In genomic region chr18:50138181-50139064, GRCh38 we compare ENCODE assay signal across 17 cellular contexts. TPM values are rescaled to one million over a fixed set of nuclear protein-coding genes. Genes with fewer than 3 reads are reported as not detected.
DNase-seq lines count a peak whose midpoint lies in the region; ATAC-seq, FAIRE-seq and TF ChIP-seq lines count a peak whose summit lies in the region.
"Had no signal": no experiment of that assay in that cellular context is flagged by ENCODE, and none has a peak within 500 bp of the region (broad histone marks: within the 10 kb centered on the region; RNA-seq: fewer than 3 reads in every experiment).

No MANE protein-coding gene starts in this region.

- no peak overlapping the region for H2AFZ ChIP-seq in GM12878 (ENCODE audit: control insufficient read depth, low read depth, low read length)

- in situ Hi-C loops in GM12878 (cut with MboI): no loop called here

- WGBS in GM12878 (ENCODE audit: insufficient coverage, insufficient replicate concordance, low lambda C conversion rate, missing lambda C conversion rate): 13% methylated on average over 3 of the region's 4 CpGs

- POLR2A ChIA-PET in GM12878 (lab: Charles Lee): interaction anchor here (1.3 kb wide), 1 partner anchor 56 kb away, joined by 4 read pairs; no protein-coding TSS in a partner anchor

- H3K27ac Mint-ChIP-seq in Calu3 (ENCODE audit: unreplicated experiment): peak overlapping the region; percentile 37

- no peaks in the 10 kb centered on the region for H3K9me3 ChIP-seq in GM12878 (replicated peaks; ENCODE audit: control insufficient read depth, insufficient read depth, low read length)

- H3K4me1 ChIP-seq in GM12878 (ENCODE audit: control insufficient read depth, insufficient read depth, low read length): no peaks in the 10 kb centered on the region

- intact Hi-C loops in Calu3 (cut with micrococcal nuclease; ENCODE audit: unreplicated experiment): no loop called here
- intact Hi-C loops in GM12878 (cut with micrococcal nuclease; ENCODE audit: unreplicated experiment): loop anchor here (10.0 kb wide), 2 partner anchors 46 to 216 kb away; no protein-coding TSS in a partner anchor

- no peaks in the 10 kb centered on the region for H4K20me1 ChIP-seq in GM12878 (ENCODE audit: control insufficient read depth, insufficient read depth)

- no peak for TF ChIP-seq CTCF in Calu3 (IDR thresholded peaks at IDR 0.05; ENCODE audit: unreplicated experiment)
- TF ChIP-seq CTCF in GM12878 (IDR thresholded peaks at IDR 0.05 in 2 of 3, conservative IDR thresholded peaks at IDR 0.05 in 1 of 3; ENCODE audit: control insufficient read depth in 2 of 3, extremely low read depth in 1 of 3, insufficient read depth in 1 of 3, low read depth in 3 of 3, low read length in 3 of 3): no peak

- H3K27me3 Mint-ChIP-seq in Calu3 (ENCODE audit: unreplicated experiment): no peaks in the 10 kb centered on the region

- TF ChIP-seq EP300 in GM12878 (IDR thresholded peaks at IDR 0.05; ENCODE audit: borderline replicate concordance in 1 of 2, control insufficient read depth in 1 of 2, low read depth in 2 of 2, low read length in 2 of 2): no peak

- no peak overlapping the region for H3K4me3 ChIP-seq in GM12878
- H3K4me3 ChIP-seq: SK-N-MC had no signal

- peaks cover 4% of the 10 kb centered on the region for H3K9me3 Mint-ChIP-seq in Calu3 (ENCODE audit: low read depth, unreplicated experiment)

- BruUV-seq in Calu3 (replicated peaks; lab: Mats Ljungman, UMichigan) (no TSS peak), GM12878 (replicated peaks; lab: Mats Ljungman, UMichigan) (no TSS peak)

- H3K27me3 ChIP-seq in GM12878 (replicated peaks in 1 of 2; ENCODE audit: control insufficient read depth in 2 of 2, insufficient read depth in 2 of 2, low read length in 1 of 2): no peaks in the 10 kb centered on the region; a peak in 1 of 4 replicates

- no peak for TF ChIP-seq POLR2A in GM12878 (IDR thresholded peaks at IDR 0.05; ENCODE audit: low read depth, low read length)

- no peak overlapping the region for H3K4me3 Mint-ChIP-seq in Calu3 (ENCODE audit: low read depth, unreplicated experiment)

- ATAC-seq in GM12878: no peak
- no peak for ATAC-seq in GM19397 (IDR thresholded peaks at IDR 0.05; ENCODE audit: unreplicated experiment)

- TF ChIP-seq RAD21 in GM12878 (IDR thresholded peaks at IDR 0.05; ENCODE audit: insufficient read depth, low read depth, low read length): no peak

- DNase-seq in Calu3: no peak
- peak; percentile 35 for DNase-seq in MV-4-11 (lab: John Stamatoyannopoulos, UW)
- no peak for DNase-seq in GM12878 (ENCODE audit: low read depth, low spot score)
- peak; percentile 22 for DNase-seq in non-pigmented ciliary epithelial cell (ENCODE audit: low read depth)
- DNase-seq in COLO668 (lab: John Stamatoyannopoulos, UW; ENCODE audit: unreplicated experiment): no peak
- no peak for DNase-seq in dedifferentiated amniotic fluid mesenchymal stem cell (ENCODE audit: extremely low spot score)
- DNase-seq: C1 segment of cervical spinal cord, EL, NCI-H1105 treated with DMSO at 0.1 percent for 48 hours, NCI-H1694 treated with DMSO at 0.1 percent for 48 hours, NCI-H446, NCI-H774 had no signal

- H3K79me2 ChIP-seq in GM12878 (ENCODE audit: control insufficient read depth, insufficient read depth, low read length): no peaks in the 10 kb centered on the region

- H3K4me2 ChIP-seq in GM12878 (ENCODE audit: control insufficient read depth, insufficient read depth): no peak overlapping the region

- no peaks in the 10 kb centered on the region for H3K36me3 ChIP-seq in GM12878 (ENCODE audit: control insufficient read depth in 2 of 2, insufficient read depth in 2 of 2, low read length in 1 of 2)

- RAD21 ChIA-PET in GM12878 (lab: Charles Lee; ENCODE audit: unreplicated experiment): interaction anchor here (0.6 to 1.7 kb wide), 3 partner anchors 10 to 354 kb away, joined by 3 to 10 read pairs (median 3); no protein-coding TSS in a partner anchor

- SMC1A ChIA-PET in GM12878 (lab: Charles Lee; ENCODE audit: uncharacterized antibody, unreplicated experiment): interaction anchor here (1.6 to 8.3 kb wide), 4 partner anchors 9 to 56 kb away, joined by 3 to 70 read pairs (median 4); partner anchors contain the start of gene MYO5B

- H3K9ac ChIP-seq in GM12878 (ENCODE audit: control insufficient read depth, insufficient read depth, low read length): no peak overlapping the region

- FAIRE-seq in GM12878 (lab: Jason Lieb, UNC): no peak
- FAIRE-seq: A204.1, GM19239, H54 had no signal

- CTCF ChIA-PET in Calu3 (lab: Charles Lee): no interaction called here
- CTCF ChIA-PET in GM12878 (lab: Yijun Ruan, JAX): interaction anchor here (1.6 kb wide), 1 partner anchor 8 kb away, joined by 8 read pairs; no protein-coding TSS in a partner anchor

- H3K4me1 Mint-ChIP-seq in Calu3 (ENCODE audit: low read depth, unreplicated experiment): peaks cover 51% of the 10 kb centered on the region

- H3K27ac ChIP-seq in GM12878 (ENCODE audit: control insufficient read depth, insufficient read depth): no peak overlapping the region
- H3K27ac ChIP-seq: SK-N-MC had no signal

- H3K36me3 Mint-ChIP-seq in Calu3 (ENCODE audit: insufficient read depth, unreplicated experiment): peaks cover 4% of the 10 kb centered on the region

TF ChIP-seq in GM12878, 131 proteins besides CTCF, POLR2A, EP300 and RAD21:
- peak; percentile 39 to 41; a peak in 2 of 4 replicates for TF ChIP-seq IKZF2 (IDR thresholded peaks at IDR 0.05)
- TF ChIP-seq BACH1 (IDR thresholded peaks at IDR 0.05; ENCODE audit: borderline replicate concordance): no peak
- no peak for TF ChIP-seq HDGF (IDR thresholded peaks at IDR 0.05)
- peak; percentile 58; the same call in 1 of the 2 replicates for TF ChIP-seq MTA2 (IDR thresholded peaks at IDR 0.05; ENCODE audit: low read depth)
- TF ChIP-seq RUNX3 (IDR thresholded peaks at IDR 0.05; ENCODE audit: low read length): 0 out of 2 replicates have a peak, but pooled peaks have one; percentile 6
- peak; percentile 46; the same call in 1 of the 2 replicates for TF ChIP-seq IKZF1 (conservative IDR thresholded peaks at IDR 0.05)
- no peak for TF ChIP-seq SUZ12 (IDR thresholded peaks at IDR 0.05; ENCODE audit: unreplicated experiment)
- TF ChIP-seq ZSCAN29 (IDR thresholded peaks at IDR 0.05): no peak
- peak; percentile 72 for TF ChIP-seq NR2F1 (conservative IDR thresholded peaks at IDR 0.05)
- TF ChIP-seq WRNIP1 (IDR thresholded peaks at IDR 0.05; ENCODE audit: borderline replicate concordance, low read depth, low read length): no peak
- peak; percentile 70; the same call in 1 of the 2 replicates for TF ChIP-seq ZNF384 (IDR thresholded peaks at IDR 0.05; ENCODE audit: borderline replicate concordance, low read depth, low read length)
TF ChIP-seq in GM12878: peak in this region for 6.

RNA-seq across cellular contexts. Expression of gene MYO5B, which starts 56.5 kb away (rescaled TPM):
- total RNA-seq in Calu3 (2022) (56.7 and 59.1 TPM in 2 replicates), GM12878 (2014; rRNA removed) (4.5 and 4.7 TPM in 2 replicates), GM12878 (2014; rRNA removed; fragmentation: Illumina TruSeq; extraction: Trizol) (2.5 and 3.2 TPM in 2 replicates), GM12878 (2021) (4.1 and 4.4 TPM in 2 replicates)
- 23.1 and 25.4 TPM in 2 replicates for total RNA-seq in GM12878 (2013; cell fraction: nucleolus; rRNA removed)
- 0.34 TPM for polyA plus RNA-seq in GM12878 (2011; ENCODE audit: low read depth)
- polyA plus RNA-seq in GM12878 (2011; rRNA removed) (2.7 and 3.3 TPM in 2 replicates), GM12878 (2014; fragmentation: Illumina TruSeq; extraction: Trizol) (3.8 and 4.2 TPM in 2 replicates), GM12878 (2014; fragmentation: Nextera tagmentation; extraction: Ambion mirVana) (1 to 10 TPM; 2.8 to 4.4 TPM), GM12878 (2014; rRNA removed) (2.4 and 3.2 TPM in 2 replicates), GM12878 (2016; fragmentation: Nextera tagmentation; extraction: Ambion mirVana) (1 to 10 TPM; 2.5 to 2.6 TPM)
- polyA plus RNA-seq in GM12878 (2011; cell fraction: cytosol; rRNA removed): 3.1 and 4.2 TPM in 2 replicates
- 4.8 and 6.1 TPM in 2 replicates for polyA plus RNA-seq in GM12878 (2011; cell fraction: nucleus; rRNA removed)
- polyA plus RNA-seq in GM12878 (2012): 0.86 and 2.6 TPM in 2 replicates
- 5.5 and 5.8 TPM in 2 replicates for polyA minus RNA-seq in GM12878 (2011; rRNA and poly(A)+ RNA removed)
- 2.1 and 2.8 TPM in 2 replicates for polyA minus RNA-seq in GM12878 (2011; cell fraction: cytosol; rRNA and poly(A)+ RNA removed)
- 2.0 and 2.2 TPM in 2 replicates for polyA minus RNA-seq in GM12878 (2011; cell fraction: nucleus; rRNA and poly(A)+ RNA removed)

Comparison
In these comparisons a context has a peak if more than half of its experiments do, and no peak if none do; other contexts are left out.
1. DNase-seq: peak in MV-4-11 (single experiment) and non-pigmented ciliary epithelial cell (single experiment); none in Calu3 (single experiment), GM12878 (single experiment), COLO668 (single experiment) and dedifferentiated amniotic fluid mesenchymal stem cell (single experiment).